1 cellular context compared by ENCODE assay signal in the genomic region with DNA sequence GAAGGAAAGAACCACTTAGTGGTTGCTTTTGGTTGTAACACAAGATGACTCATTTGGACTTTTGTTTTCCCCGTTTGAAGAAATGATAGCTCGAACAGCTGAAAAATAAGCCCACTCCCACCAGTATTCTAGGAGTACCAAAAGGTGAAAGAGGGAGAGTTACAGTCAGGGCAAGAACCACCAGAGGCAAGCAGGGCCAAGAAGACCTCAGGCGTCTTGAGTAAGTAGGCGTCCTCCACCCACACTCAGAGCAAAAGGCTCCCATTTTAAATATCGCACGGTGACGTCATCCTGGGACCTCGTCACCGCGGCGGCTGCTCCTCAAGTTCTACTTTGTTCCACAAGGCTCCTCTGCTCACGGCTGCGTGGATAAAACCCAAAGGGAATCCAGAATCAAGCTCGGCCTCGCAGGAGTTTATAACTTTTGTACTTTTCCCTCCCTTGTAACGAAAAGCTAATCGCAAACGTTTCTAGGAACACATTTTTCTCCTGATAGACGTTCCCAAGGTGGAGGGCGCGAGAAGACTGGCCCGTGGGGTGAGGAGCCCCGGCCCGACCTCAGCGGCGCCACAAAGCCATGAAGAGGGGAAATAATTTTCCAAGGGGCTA.
TF ChIP-seq lines count a peak whose summit lies in the region.

No MANE protein-coding gene starts in this region.

TF ChIP-seq in K562, 482 proteins besides CTCF, POLR2A, EP300 and RAD21 (continued from another document and continues in another):
- TF ChIP-seq, protein P1, sequence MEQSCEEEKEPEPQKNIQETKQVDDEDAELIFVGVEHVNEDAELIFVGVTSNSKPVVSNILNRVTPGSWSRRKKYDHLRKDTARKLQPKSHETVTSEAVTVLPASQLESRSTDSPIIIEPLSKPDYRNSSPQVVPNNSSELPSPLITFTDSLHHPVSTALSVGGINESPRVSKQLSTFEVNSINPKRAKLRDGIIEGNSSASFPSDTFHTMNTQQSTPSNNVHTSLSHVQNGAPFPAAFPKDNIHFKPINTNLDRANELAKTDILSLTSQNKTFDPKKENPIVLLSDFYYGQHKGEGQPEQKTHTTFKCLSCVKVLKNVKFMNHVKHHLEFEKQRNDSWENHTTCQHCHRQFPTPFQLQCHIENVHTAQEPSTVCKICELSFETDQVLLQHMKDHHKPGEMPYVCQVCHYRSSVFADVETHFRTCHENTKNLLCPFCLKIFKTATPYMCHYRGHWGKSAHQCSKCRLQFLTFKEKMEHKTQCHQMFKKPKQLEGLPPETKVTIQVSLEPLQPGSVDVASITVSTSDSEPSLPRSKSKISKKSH (CRISPR knock-in tag; IDR thresholded peaks at IDR 0.05), result no peak
- no peak for TF ChIP-seq RBM15 (IDR thresholded peaks at IDR 0.05; ENCODE audit: insufficient read depth, low read length)
- TF ChIP-seq DIDO1 (tag; IDR thresholded peaks at IDR 0.05; ENCODE audit: low read depth), result no peak
- TF ChIP-seq TCFL5 (CRISPR knock-in tag; conservative IDR thresholded peaks at IDR 0.05), result no peak
- no peak for TF ChIP-seq CBFA2T3 (IDR thresholded peaks at IDR 0.05)
- no peak for TF ChIP-seq HNRNPL (IDR thresholded peaks at IDR 0.05; ENCODE audit: low read depth, low read length)
- TF ChIP-seq, protein P2, sequence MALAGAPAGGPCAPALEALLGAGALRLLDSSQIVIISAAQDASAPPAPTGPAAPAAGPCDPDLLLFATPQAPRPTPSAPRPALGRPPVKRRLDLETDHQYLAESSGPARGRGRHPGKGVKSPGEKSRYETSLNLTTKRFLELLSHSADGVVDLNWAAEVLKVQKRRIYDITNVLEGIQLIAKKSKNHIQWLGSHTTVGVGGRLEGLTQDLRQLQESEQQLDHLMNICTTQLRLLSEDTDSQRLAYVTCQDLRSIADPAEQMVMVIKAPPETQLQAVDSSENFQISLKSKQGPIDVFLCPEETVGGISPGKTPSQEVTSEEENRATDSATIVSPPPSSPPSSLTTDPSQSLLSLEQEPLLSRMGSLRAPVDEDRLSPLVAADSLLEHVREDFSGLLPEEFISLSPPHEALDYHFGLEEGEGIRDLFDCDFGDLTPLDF (CRISPR knock-in tag; IDR thresholded peaks at IDR 0.05), result no peak
- no peak for TF ChIP-seq TSC22D4 (tag; IDR thresholded peaks at IDR 0.05)
- TF ChIP-seq, protein P3, sequence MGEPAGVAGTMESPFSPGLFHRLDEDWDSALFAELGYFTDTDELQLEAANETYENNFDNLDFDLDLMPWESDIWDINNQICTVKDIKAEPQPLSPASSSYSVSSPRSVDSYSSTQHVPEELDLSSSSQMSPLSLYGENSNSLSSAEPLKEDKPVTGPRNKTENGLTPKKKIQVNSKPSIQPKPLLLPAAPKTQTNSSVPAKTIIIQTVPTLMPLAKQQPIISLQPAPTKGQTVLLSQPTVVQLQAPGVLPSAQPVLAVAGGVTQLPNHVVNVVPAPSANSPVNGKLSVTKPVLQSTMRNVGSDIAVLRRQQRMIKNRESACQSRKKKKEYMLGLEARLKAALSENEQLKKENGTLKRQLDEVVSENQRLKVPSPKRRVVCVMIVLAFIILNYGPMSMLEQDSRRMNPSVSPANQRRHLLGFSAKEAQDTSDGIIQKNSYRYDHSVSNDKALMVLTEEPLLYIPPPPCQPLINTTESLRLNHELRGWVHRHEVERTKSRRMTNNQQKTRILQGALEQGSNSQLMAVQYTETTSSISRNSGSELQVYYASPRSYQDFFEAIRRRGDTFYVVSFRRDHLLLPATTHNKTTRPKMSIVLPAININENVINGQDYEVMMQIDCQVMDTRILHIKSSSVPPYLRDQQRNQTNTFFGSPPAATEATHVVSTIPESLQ (CRISPR knock-in tag; IDR thresholded peaks at IDR 0.05), result no peak
- TF ChIP-seq NCOA4 (IDR thresholded peaks at IDR 0.05; ENCODE audit: partially characterized antibody), result no peak
- TF ChIP-seq SP2 (IDR thresholded peaks at IDR 0.05; ENCODE audit: extremely low read depth, low read depth, low read length, poor library complexity, severe bottlenecking), result no peak
- TF ChIP-seq LCOR (CRISPR knock-in tag; IDR thresholded peaks at IDR 0.05), result no peak
- TF ChIP-seq, protein P4, sequence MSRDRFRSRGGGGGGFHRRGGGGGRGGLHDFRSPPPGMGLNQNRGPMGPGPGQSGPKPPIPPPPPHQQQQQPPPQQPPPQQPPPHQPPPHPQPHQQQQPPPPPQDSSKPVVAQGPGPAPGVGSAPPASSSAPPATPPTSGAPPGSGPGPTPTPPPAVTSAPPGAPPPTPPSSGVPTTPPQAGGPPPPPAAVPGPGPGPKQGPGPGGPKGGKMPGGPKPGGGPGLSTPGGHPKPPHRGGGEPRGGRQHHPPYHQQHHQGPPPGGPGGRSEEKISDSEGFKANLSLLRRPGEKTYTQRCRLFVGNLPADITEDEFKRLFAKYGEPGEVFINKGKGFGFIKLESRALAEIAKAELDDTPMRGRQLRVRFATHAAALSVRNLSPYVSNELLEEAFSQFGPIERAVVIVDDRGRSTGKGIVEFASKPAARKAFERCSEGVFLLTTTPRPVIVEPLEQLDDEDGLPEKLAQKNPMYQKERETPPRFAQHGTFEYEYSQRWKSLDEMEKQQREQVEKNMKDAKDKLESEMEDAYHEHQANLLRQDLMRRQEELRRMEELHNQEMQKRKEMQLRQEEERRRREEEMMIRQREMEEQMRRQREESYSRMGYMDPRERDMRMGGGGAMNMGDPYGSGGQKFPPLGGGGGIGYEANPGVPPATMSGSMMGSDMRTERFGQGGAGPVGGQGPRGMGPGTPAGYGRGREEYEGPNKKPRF (IDR thresholded peaks at IDR 0.05; ENCODE audit: low read depth, low read length), result no peak
- no peak for TF ChIP-seq PTRF (tag; IDR thresholded peaks at IDR 0.05)
- no peak for TF ChIP-seq BDP1 (IDR thresholded peaks at IDR 0.05; ENCODE audit: insufficient read depth, insufficient read length)
- no peak for TF ChIP-seq HNRNPLL (IDR thresholded peaks at IDR 0.05; ENCODE audit: low read depth, low read length, poor library complexity, severe bottlenecking)
- no peak for TF ChIP-seq RFX5 (IDR thresholded peaks at IDR 0.05; ENCODE audit: low read depth, low read length)
- no peak for TF ChIP-seq ZNF311 (CRISPR knock-in tag; IDR thresholded peaks at IDR 0.05)
- TF ChIP-seq ZNF431 (CRISPR knock-in tag; IDR thresholded peaks at IDR 0.05), result no peak
- no peak for TF ChIP-seq ZNF695 (CRISPR knock-in tag; IDR thresholded peaks at IDR 0.05)
- no peak for TF ChIP-seq HOXB6 (CRISPR knock-in tag; IDR thresholded peaks at IDR 0.05; ENCODE audit: borderline replicate concordance)
- TF ChIP-seq NELFE (IDR thresholded peaks at IDR 0.05; ENCODE audit: insufficient read depth, insufficient read length), result no peak
- no peak for TF ChIP-seq ARNT (IDR thresholded peaks at IDR 0.05)
- TF ChIP-seq NONO (IDR thresholded peaks at IDR 0.05; ENCODE audit: low read depth in 2 of 2, low read length in 1 of 2), result no peak
- no peak for TF ChIP-seq RBFOX2 (IDR thresholded peaks at IDR 0.05; ENCODE audit: low read depth, low read length)
- TF ChIP-seq ZNF217 (CRISPR knock-in tag; IDR thresholded peaks at IDR 0.05), result no peak
- TF ChIP-seq GABPB1 (CRISPR knock-in tag; IDR thresholded peaks at IDR 0.05), result no peak
- no peak for TF ChIP-seq RFX1 (IDR thresholded peaks at IDR 0.05)
- TF ChIP-seq ZNF408 (CRISPR knock-in tag; IDR thresholded peaks at IDR 0.05; ENCODE audit: low read depth), result no peak
- TF ChIP-seq, protein P5, sequence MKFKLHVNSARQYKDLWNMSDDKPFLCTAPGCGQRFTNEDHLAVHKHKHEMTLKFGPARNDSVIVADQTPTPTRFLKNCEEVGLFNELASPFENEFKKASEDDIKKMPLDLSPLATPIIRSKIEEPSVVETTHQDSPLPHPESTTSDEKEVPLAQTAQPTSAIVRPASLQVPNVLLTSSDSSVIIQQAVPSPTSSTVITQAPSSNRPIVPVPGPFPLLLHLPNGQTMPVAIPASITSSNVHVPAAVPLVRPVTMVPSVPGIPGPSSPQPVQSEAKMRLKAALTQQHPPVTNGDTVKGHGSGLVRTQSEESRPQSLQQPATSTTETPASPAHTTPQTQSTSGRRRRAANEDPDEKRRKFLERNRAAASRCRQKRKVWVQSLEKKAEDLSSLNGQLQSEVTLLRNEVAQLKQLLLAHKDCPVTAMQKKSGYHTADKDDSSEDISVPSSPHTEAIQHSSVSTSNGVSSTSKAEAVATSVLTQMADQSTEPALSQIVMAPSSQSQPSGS (CRISPR knock-in tag; IDR thresholded peaks at IDR 0.05), result peak; percentile 88; the same call in 1 of the 2 replicates
- peak; percentile 98 for TF ChIP-seq JUND (IDR thresholded peaks at IDR 0.05; ENCODE audit: borderline replicate concordance, low read depth, low read length)
- TF ChIP-seq JUND (tag; IDR thresholded peaks at IDR 0.05; ENCODE audit: borderline replicate concordance, low read depth, low read length), result peak; percentile 98
- no peak for TF ChIP-seq U2AF2 (optimal IDR thresholded peaks at IDR 0.05; ENCODE audit: low read depth, low read length)
- TF ChIP-seq, protein P6, sequence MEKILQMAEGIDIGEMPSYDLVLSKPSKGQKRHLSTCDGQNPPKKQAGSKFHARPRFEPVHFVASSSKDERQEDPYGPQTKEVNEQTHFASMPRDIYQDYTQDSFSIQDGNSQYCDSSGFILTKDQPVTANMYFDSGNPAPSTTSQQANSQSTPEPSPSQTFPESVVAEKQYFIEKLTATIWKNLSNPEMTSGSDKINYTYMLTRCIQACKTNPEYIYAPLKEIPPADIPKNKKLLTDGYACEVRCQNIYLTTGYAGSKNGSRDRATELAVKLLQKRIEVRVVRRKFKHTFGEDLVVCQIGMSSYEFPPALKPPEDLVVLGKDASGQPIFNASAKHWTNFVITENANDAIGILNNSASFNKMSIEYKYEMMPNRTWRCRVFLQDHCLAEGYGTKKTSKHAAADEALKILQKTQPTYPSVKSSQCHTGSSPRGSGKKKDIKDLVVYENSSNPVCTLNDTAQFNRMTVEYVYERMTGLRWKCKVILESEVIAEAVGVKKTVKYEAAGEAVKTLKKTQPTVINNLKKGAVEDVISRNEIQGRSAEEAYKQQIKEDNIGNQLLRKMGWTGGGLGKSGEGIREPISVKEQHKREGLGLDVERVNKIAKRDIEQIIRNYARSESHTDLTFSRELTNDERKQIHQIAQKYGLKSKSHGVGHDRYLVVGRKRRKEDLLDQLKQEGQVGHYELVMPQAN (IDR thresholded peaks at IDR 0.05; ENCODE audit: borderline replicate concordance), result no peak
- TF ChIP-seq L3MBTL2 (IDR thresholded peaks at IDR 0.05), result peak; percentile 31; the same call in 1 of the 2 replicates
- no peak for TF ChIP-seq TFAM (CRISPR knock-in tag; conservative IDR thresholded peaks at IDR 0.05)
- TF ChIP-seq, protein P7, sequence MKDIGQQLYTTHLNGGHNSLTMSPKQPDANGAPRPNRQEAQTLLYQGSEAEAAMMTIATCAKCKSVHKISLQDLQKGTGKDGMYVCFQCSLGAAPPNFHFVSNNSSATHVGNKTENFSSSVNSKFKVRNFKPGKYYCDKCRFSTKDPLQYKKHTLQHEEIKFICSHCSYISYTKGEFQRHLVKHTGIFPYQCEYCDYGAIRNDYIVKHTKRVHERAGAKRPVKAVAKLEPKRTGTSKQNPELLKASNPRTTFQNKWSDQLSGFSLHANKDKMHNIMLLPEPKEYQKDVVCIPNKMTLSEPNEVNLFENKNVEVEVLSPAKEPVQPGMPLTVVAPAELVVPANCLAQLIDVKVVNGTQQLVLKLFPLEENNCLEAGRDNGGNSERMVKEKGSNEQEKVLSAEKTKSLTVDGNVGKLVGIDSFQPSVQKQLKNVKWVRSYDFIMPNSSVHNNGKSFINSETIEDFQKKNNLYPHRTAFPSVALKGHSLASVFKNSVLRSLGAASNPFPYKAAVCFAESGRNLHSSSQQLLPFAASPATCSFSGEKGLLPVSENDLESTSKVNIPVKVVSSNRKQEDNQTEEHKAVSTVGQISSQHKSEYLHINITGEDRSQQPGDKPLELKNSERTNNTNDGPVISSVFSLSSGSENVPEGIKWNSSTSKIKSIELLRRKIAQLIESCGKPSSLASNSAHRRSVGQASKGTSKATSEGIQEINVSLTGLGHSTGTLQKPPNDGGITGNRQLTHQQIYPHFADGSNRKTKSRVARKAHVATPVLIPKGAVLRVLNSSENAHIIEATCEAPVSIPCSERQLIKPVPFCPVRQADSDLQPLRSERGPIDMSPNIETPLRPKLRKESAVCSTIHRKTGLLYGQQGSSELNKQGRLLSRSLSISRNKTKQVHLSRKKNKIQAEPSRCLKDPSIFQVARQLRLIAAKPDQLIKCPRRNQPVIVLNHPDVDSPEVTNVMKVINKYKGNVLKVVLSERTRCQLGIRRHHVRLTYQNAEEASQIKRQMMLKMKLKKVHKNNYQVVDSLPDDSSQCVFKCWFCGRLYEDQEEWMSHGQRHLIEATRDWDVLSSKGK (CRISPR knock-in tag; IDR thresholded peaks at IDR 0.05), result no peak
- TF ChIP-seq ZNF57 (CRISPR knock-in tag; IDR thresholded peaks at IDR 0.05), result no peak
- TF ChIP-seq, protein P8, sequence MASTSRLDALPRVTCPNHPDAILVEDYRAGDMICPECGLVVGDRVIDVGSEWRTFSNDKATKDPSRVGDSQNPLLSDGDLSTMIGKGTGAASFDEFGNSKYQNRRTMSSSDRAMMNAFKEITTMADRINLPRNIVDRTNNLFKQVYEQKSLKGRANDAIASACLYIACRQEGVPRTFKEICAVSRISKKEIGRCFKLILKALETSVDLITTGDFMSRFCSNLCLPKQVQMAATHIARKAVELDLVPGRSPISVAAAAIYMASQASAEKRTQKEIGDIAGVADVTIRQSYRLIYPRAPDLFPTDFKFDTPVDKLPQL (IDR thresholded peaks at IDR 0.05; ENCODE audit: extremely low read depth, insufficient read length), result peak; percentile 31
- TF ChIP-seq ZSCAN32 (CRISPR knock-in tag; IDR thresholded peaks at IDR 0.05), result no peak
- TF ChIP-seq PHB2 (IDR thresholded peaks at IDR 0.05; ENCODE audit: low read depth), result no peak
- TF ChIP-seq, protein P9, sequence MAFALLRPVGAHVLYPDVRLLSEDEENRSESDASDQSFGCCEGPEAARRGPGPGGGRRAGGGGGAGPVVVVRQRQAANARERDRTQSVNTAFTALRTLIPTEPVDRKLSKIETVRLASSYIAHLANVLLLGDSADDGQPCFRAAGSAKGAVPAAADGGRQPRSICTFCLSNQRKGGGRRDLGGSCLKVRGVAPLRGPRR (CRISPR knock-in tag; IDR thresholded peaks at IDR 0.05), result no peak
- TF ChIP-seq, protein P10, sequence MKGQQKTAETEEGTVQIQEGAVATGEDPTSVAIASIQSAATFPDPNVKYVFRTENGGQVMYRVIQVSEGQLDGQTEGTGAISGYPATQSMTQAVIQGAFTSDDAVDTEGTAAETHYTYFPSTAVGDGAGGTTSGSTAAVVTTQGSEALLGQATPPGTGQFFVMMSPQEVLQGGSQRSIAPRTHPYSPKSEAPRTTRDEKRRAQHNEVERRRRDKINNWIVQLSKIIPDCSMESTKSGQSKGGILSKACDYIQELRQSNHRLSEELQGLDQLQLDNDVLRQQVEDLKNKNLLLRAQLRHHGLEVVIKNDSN (CRISPR knock-in tag; IDR thresholded peaks at IDR 0.05), result no peak
- TF ChIP-seq, protein P11, sequence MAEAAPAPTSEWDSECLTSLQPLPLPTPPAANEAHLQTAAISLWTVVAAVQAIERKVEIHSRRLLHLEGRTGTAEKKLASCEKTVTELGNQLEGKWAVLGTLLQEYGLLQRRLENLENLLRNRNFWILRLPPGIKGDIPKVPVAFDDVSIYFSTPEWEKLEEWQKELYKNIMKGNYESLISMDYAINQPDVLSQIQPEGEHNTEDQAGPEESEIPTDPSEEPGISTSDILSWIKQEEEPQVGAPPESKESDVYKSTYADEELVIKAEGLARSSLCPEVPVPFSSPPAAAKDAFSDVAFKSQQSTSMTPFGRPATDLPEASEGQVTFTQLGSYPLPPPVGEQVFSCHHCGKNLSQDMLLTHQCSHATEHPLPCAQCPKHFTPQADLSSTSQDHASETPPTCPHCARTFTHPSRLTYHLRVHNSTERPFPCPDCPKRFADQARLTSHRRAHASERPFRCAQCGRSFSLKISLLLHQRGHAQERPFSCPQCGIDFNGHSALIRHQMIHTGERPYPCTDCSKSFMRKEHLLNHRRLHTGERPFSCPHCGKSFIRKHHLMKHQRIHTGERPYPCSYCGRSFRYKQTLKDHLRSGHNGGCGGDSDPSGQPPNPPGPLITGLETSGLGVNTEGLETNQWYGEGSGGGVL (CRISPR knock-in tag; IDR thresholded peaks at IDR 0.05), result no peak
